Comparison of ENCODE assay signal across 12 cellular contexts in genomic region chr3:187954486-187955075, GRCh38.
DNase-seq lines count a peak whose midpoint lies in the region; ATAC-seq, FAIRE-seq and TF ChIP-seq lines count a peak whose summit lies in the region.
"Had no signal": no experiment of that assay in that cellular context is flagged by ENCODE, and none has a peak within 500 bp of the region (broad histone marks: within the 10 kb centered on the region; RNA-seq: fewer than 3 reads in every experiment).

No MANE protein-coding gene starts in this region.

- H3K4me1 ChIP-seq in gastrocnemius medialis = peaks cover 58 to 81% of the 10 kb centered on the region in 2 donors
- peaks cover 15 to 18% of the 10 kb centered on the region in 2 donors for H3K4me1 ChIP-seq in naive thymus-derived CD4-positive, alpha-beta T cell (ENCODE audit: control insufficient read depth in 2 of 2, insufficient read depth in 2 of 2, low read length in 2 of 2)

- H3K4me1 Mint-ChIP-seq in naive thymus-derived CD4-positive, alpha-beta T cell = peaks cover 8 to 56% (median 29%) of the 10 kb centered on the region in 7 donors

- TF ChIP-seq CTCF in fibroblast of mammary gland (conservative IDR thresholded peaks at IDR 0.05; ENCODE audit: control insufficient read depth, insufficient read depth, low read depth, low read length) (no peak), gastrocnemius medialis (IDR thresholded peaks at IDR 0.05 in 4 of 5, conservative IDR thresholded peaks at IDR 0.05 in 1 of 5) (no peak), D721Med (IDR thresholded peaks at IDR 0.05; ENCODE audit: insufficient read depth, missing control alignments) (no peak)

- H3K4me3 ChIP-seq in fibroblast of mammary gland (ENCODE audit: control insufficient read depth, low read depth, low read length) (no peak overlapping the region), gastrocnemius medialis (no peak overlapping the region)
- H3K4me3 ChIP-seq in naive thymus-derived CD4-positive, alpha-beta T cell (ENCODE audit: low read length) = no peak overlapping the region
- H3K4me3 ChIP-seq: lower lobe of right lung had no signal

- ATAC-seq in gastrocnemius medialis = peak in 1 of 2 donors; percentile 2
- ATAC-seq in GM18907 (IDR thresholded peaks at IDR 0.05; ENCODE audit: unreplicated experiment) = no peak
- ATAC-seq in naive thymus-derived CD4-positive, alpha-beta T cell = no peak

- H3K36me3 Mint-ChIP-seq in naive thymus-derived CD4-positive, alpha-beta T cell = peaks cover 0 to 21% (median 0%) of the 10 kb centered on the region in 5 donors

- TF ChIP-seq POLR2A in gastrocnemius medialis (IDR thresholded peaks at IDR 0.05) = no peak

- peak overlapping the region; percentile 83 to 96 (median 94) for H3K27ac ChIP-seq in gastrocnemius medialis
- H3K27ac ChIP-seq in naive thymus-derived CD4-positive, alpha-beta T cell (ENCODE audit: low read depth, low read length) = no peak overlapping the region
- H3K27ac ChIP-seq: lower lobe of right lung had no signal

- peaks cover 0 to 3% (median 0%) of the 10 kb centered on the region in 11 donors for H3K9me3 Mint-ChIP-seq in naive thymus-derived CD4-positive, alpha-beta T cell

- no peak overlapping the region for H3K4me3 Mint-ChIP-seq in naive thymus-derived CD4-positive, alpha-beta T cell

- intact Hi-C loops in gastrocnemius medialis (cut with DNase I; ENCODE audit: low total_unique reads) = loop anchor here (2.0 to 5.0 kb wide), 5 partner anchors 38 to 993 kb away; partner anchors contain the start of gene BCL6
- intact Hi-C loops in naive thymus-derived CD4-positive, alpha-beta T cell (cut with micrococcal nuclease) = loop anchor here in 1 of 2 donors (5.0 kb wide), 1 partner anchor 207 kb away; the partner anchor contains the start of gene BCL6

- H3K27me3 ChIP-seq in gastrocnemius medialis = no peaks in the 10 kb centered on the region
- no peaks in the 10 kb centered on the region for H3K27me3 ChIP-seq in naive thymus-derived CD4-positive, alpha-beta T cell (ENCODE audit: control insufficient read depth in 2 of 2, insufficient read depth in 2 of 2, low read length in 2 of 2)

- no peaks in the 10 kb centered on the region for H3K36me3 ChIP-seq in gastrocnemius medialis
- no peaks in the 10 kb centered on the region for H3K36me3 ChIP-seq in naive thymus-derived CD4-positive, alpha-beta T cell (ENCODE audit: control insufficient read depth in 2 of 3, insufficient read depth in 3 of 3, low read length in 3 of 3)
- H3K36me3 ChIP-seq: lower lobe of right lung had no signal

- FAIRE-seq in D721Med (lab: Jason Lieb, UNC) = no peak

- CTCF ChIA-PET in naive thymus-derived CD4-positive, alpha-beta T cell (lab: Charles Lee) = interaction anchor here (0.6 kb wide), 2 partner anchors 21 to 27 kb away, joined by 3 read pairs; no protein-coding TSS in a partner anchor

- POLR2A ChIA-PET in naive thymus-derived CD4-positive, alpha-beta T cell (lab: Charles Lee) = interaction anchor here (1.0 kb wide), 1 partner anchor 28 kb away, joined by 3 read pairs; no protein-coding TSS in a partner anchor

- H3K27ac Mint-ChIP-seq in naive thymus-derived CD4-positive, alpha-beta T cell = no peak overlapping the region

- peak; percentile 92 for DNase-seq in EH (ENCODE audit: low read depth)
- DNase-seq in MV-4-11 (lab: John Stamatoyannopoulos, UW) = peak; percentile 26
- DNase-seq in fibroblast of mammary gland (ENCODE audit: low read depth) = peak; percentile 89
- DNase-seq in gastrocnemius medialis = no peak
- DNase-seq in effector CD8-positive, alpha-beta T cell (lab: John Stamatoyannopoulos, UW) = no peak
- DNase-seq in naive thymus-derived CD4-positive, alpha-beta T cell = no peak
- no peak for DNase-seq in D721Med (ENCODE audit: insufficient read length, low spot score)
- DNase-seq: erythroblast, lower lobe of right lung, NCI-H510A treated with DMSO at 0.1 percent for 48 hours, SW 1271 had no signal

- in situ Hi-C loops in gastrocnemius medialis (cut with MboI; ENCODE audit: low sequenced_read_pairs in 4 of 4) = no loop called here

- H3K27me3 Mint-ChIP-seq in naive thymus-derived CD4-positive, alpha-beta T cell = no peaks in the 10 kb centered on the region

- H3K9me3 ChIP-seq in gastrocnemius medialis = no peaks in the 10 kb centered on the region
- H3K9me3 ChIP-seq in naive thymus-derived CD4-positive, alpha-beta T cell (ENCODE audit: control insufficient read depth in 2 of 3, low read length in 3 of 3) = no peaks in the 10 kb centered on the region
- H3K9me3 ChIP-seq: lower lobe of right lung had no signal

Comparison
In these comparisons a context has a peak if more than half of its experiments do, and no peak if none do; other contexts are left out.
1. DNase-seq: peak in EH (single experiment), MV-4-11 (single experiment) and fibroblast of mammary gland (single experiment); none in gastrocnemius medialis (0 of 2), effector CD8-positive, alpha-beta T cell (single experiment), naive thymus-derived CD4-positive, alpha-beta T cell (0 of 9) and D721Med (single experiment).